ENCODE assay signal across 28 cellular contexts in the genomic region with DNA sequence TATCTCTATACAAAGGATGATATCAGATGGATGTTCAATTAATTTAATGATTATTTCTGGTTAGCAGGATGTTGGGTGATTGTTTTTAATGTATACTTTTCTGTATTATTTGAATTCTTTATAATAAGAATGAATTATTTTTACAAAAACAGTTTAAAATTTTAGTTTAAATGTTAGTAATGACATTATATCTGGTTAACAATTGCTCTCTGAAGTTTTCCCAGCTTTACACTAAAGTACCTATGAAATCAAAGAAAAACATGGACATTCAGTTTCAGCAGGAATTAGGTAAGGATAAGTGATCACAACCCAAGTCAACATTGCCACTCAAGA.
"Had no signal": no experiment of that assay in that cellular context is flagged by ENCODE, and none has a peak within 500 bp of the region (broad histone marks: within the 10 kb centered on the region; RNA-seq: fewer than 3 reads in every experiment).

No MANE protein-coding gene starts in this region.

- H3K9me3 ChIP-seq: ovary, prostate gland, right lobe of liver, sigmoid colon, spleen, thoracic aorta, thyroid gland, tibial nerve, upper lobe of left lung, vagina had no signal

- H3K4me1 ChIP-seq: neural progenitor cell, prostate gland, right lobe of liver, sigmoid colon, spleen, thyroid gland, tibial nerve, upper lobe of left lung, vagina had no signal

- ATAC-seq: naive thymus-derived CD4-positive, alpha-beta T cell; natural killer cell; right cardiac atrium; right lobe of liver; stimulated activated memory B cell treated with anti-CD40 and anti-IgM and Interleukin-4, amounts not matched to agents 10 μg/mL and 1 μg/mL and 100 μg/mL, for 72 hours; stimulated activated naive CD8-positive, alpha-beta T cell treated with anti-CD3 and anti-CD28 coated beads, Interleukin-15, amount 100 ng/mL, for 72 hours; stimulated activated naive CD8-positive, alpha-beta T cell treated with anti-CD3 and anti-CD28 coated beads, Interleukin-15, Interleukin-2, amounts not matched to agents 100 U/mL and 50 U/mL, for 24 hours had no signal

- H3K9ac ChIP-seq: neural progenitor cell had no signal

- H3K27ac ChIP-seq: neural progenitor cell, ovary, prostate gland, right lobe of liver, sigmoid colon, spleen, thoracic aorta, thyroid gland, tibial nerve, upper lobe of left lung, vagina had no signal

- FAIRE-seq: urothelium cell line had no signal

- DNase-seq: naive thymus-derived CD4-positive, alpha-beta T cell; natural killer cell; occipital lobe; ovary; right cardiac atrium; right lobe of liver; sigmoid colon; spleen; stimulated activated CD4-positive, alpha-beta T cell treated with anti-CD3 and anti-CD28 coated beads, Interleukin-12 subunit alpha, Interleukin-12 subunit beta, amount 100 ng/mL, for 4 hours; stimulated activated CD4-positive, alpha-beta T cell treated with anti-CD3 and anti-CD28 coated beads, Interleukin-1b, Interleukin-23, amount 100 ng/mL, for 48 hours; stimulated activated CD4-positive, alpha-beta T cell treated with anti-CD3 and anti-CD28 coated beads, Interleukin-4, amount 100 ng/mL, for 1 hour; stimulated activated CD4-positive, alpha-beta T cell treated with anti-CD3 and anti-CD28 coated beads, Interleukin-4, amount 100 ng/mL, for 4 hours; stimulated activated CD8-positive, alpha-beta memory T cell treated with anti-CD3 and anti-CD28 coated beads, Interleukin-4, amount 100 ng/mL, for 48 hours; stimulated activated naive CD4-positive, alpha-beta T cell; stimulated activated naive CD8-positive, alpha-beta T cell treated with anti-CD3 and anti-CD28 coated beads, Interleukin-15, amount 100 ng/mL, for 72 hours; stimulated activated naive CD8-positive, alpha-beta T cell treated with anti-CD3 and anti-CD28 coated beads, Interleukin-15, Interleukin-2, amounts not matched to agents 100 U/mL and 50 U/mL, for 24 hours; substantia nigra; thyroid gland; trophoblast cell; upper lobe of left lung had no signal

- H3K4me3 ChIP-seq: neural progenitor cell, ovary, prostate gland, right lobe of liver, sigmoid colon, smooth muscle cell, spleen, thoracic aorta, thyroid gland, tibial nerve, upper lobe of left lung, vagina had no signal

- H3K27me3 ChIP-seq: neural progenitor cell, ovary, right lobe of liver, sigmoid colon, spleen, thyroid gland, tibial nerve, upper lobe of left lung, vagina had no signal

- H3K36me3 ChIP-seq: neural progenitor cell, ovary, prostate gland, right lobe of liver had no signal

- H2AFZ ChIP-seq: neural progenitor cell had no signal

- H3K4me2 ChIP-seq: neural progenitor cell, smooth muscle cell had no signal
